ENCODE assay signal across 8 cellular contexts in the genomic region with DNA sequence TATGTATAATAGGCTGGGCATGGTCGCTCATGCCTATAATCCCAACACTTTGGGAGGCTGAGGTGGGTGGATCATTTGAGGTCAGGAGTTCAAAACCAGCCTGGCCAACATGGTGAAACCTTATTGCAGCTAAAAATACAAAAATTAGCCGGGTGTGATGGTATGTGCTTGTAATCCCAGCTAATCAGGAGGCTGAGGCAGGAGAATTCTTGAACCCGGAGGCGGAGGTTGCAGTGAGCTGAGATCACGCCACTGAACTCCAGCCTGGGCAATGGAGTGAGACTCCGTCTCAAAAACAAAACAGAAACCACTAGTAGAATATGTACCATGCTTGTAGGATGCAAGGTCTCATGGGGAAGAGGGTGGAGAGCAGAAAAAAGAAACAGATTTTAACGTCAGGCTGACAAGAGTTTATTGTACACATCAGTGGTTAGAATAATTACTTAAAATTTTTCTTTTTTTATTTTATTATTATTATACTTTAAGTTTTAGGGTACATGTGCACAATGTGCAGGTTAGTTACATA. TPM values are rescaled to one million over a fixed set of nuclear protein-coding genes. Genes with fewer than 3 reads are reported as not detected.
DNase-seq lines count a peak whose midpoint lies in the region; ATAC-seq lines count a peak whose summit lies in the region.
"Not testable (repeated sequence)": the region's sequence is repeated elsewhere in the genome, so short reads cannot be mapped to it uniquely, and the experiment has no call there.

No MANE protein-coding gene starts in this region.

- ATAC-seq in GM18517 (IDR thresholded peaks at IDR 0.05; ENCODE audit: unreplicated experiment) (peak; percentile 62), GM19351 (IDR thresholded peaks at IDR 0.05; ENCODE audit: unreplicated experiment) (peak; percentile 59), GM21619 (IDR thresholded peaks at IDR 0.05; ENCODE audit: unreplicated experiment) (peak; percentile 45), HG02798 (IDR thresholded peaks at IDR 0.05; ENCODE audit: poor library complexity, unreplicated experiment) (peak; percentile 54), HG03159 (IDR thresholded peaks at IDR 0.05; ENCODE audit: unreplicated experiment) (peak; percentile 50), naive B cell (ENCODE audit: low read depth in 2 of 2) (peak; percentile 87)

- peaks cover 0 to 18% (median 1%) of the 10 kb centered on the region in 11 experiments; a peak in 5 of 22 replicates for H3K36me3 ChIP-seq in BLaER1 treated with 17β-estradiol and CSF1 and Interleukin-3, amounts not matched to agents 10 nM and 100 nM
- not testable (repeated sequence) for H3K36me3 ChIP-seq in Karpas-422 (ENCODE audit: insufficient read depth, low read length)

- H3K9me3 ChIP-seq in BLaER1 treated with 17β-estradiol and CSF1 and Interleukin-3, amounts not matched to agents 10 nM and 100 nM (replicated peaks in 1 of 11); Karpas-422 (ENCODE audit: low read length): not testable (repeated sequence)

- not testable (repeated sequence) for H3K27me3 Mint-ChIP-seq in naive B cell

- H3K79me2 ChIP-seq in Karpas-422 (ENCODE audit: low read length), result peaks cover 99% of the 10 kb centered on the region

- not testable (repeated sequence) for H3K36me3 Mint-ChIP-seq in naive B cell

- H3K4me1 Mint-ChIP-seq in naive B cell, result peaks cover 43 to 55% (median 43%) of the 10 kb centered on the region in 3 donors

- peak overlapping the region in 8 of 11 experiments; percentile 37 to 91 (median 84); a peak in 16 of 22 replicates for H3K27ac ChIP-seq in BLaER1 treated with 17β-estradiol and CSF1 and Interleukin-3, amounts not matched to agents 10 nM and 100 nM
- H3K27ac ChIP-seq in Karpas-422 (ENCODE audit: low read length), result peak overlapping the region; percentile 66

- H3K9me3 Mint-ChIP-seq in naive B cell, result not testable (repeated sequence)

- not testable (repeated sequence) for H3K27me3 ChIP-seq in BLaER1 treated with 17β-estradiol and CSF1 and Interleukin-3, amounts not matched to agents 10 nM and 100 nM; Karpas-422 (ENCODE audit: low read length)

- H3K9ac ChIP-seq in BLaER1 treated with 17β-estradiol and CSF1 and Interleukin-3, amounts not matched to agents 10 nM and 100 nM, result peak overlapping the region in 1 of 11 experiments; percentile 15; a peak in 1 of 22 replicates
- 0 out of 2 replicates have a peak overlapping the region, but pooled peaks have one; percentile 10 for H3K9ac ChIP-seq in Karpas-422 (ENCODE audit: low read length)

- H3K4me2 ChIP-seq in BLaER1 treated with 17β-estradiol and CSF1 and Interleukin-3, amounts not matched to agents 10 nM and 100 nM, result peak overlapping the region; percentile 34 to 91 (median 89)
- H3K4me2 ChIP-seq in Karpas-422 (ENCODE audit: low read depth, low read length, poor library complexity, severe bottlenecking), result peak overlapping the region; percentile 29

- H4K20me1 ChIP-seq in BLaER1 treated with 17β-estradiol and CSF1 and Interleukin-3, amounts not matched to agents 10 nM and 100 nM, result peaks cover 0 to 90% (median 48%) of the 10 kb centered on the region in 11 experiments; a peak in 18 of 22 replicates
- not testable (repeated sequence) for H4K20me1 ChIP-seq in Karpas-422 (ENCODE audit: insufficient read depth, low read depth, low read length)

- peak overlapping the region in 4 of 6 donors; percentile 44 to 94 (median 90) for H3K27ac Mint-ChIP-seq in naive B cell

- H3K9me2 ChIP-seq in Karpas-422 (replicated peaks; ENCODE audit: insufficient read depth, low read length), result not testable (repeated sequence)

- not testable (repeated sequence) for H2AFZ ChIP-seq in Karpas-422 (ENCODE audit: low read length)

- peak overlapping the region; percentile 20 to 78 (median 53) for H3K4me3 Mint-ChIP-seq in naive B cell

- not testable (repeated sequence) for DNase-seq in Karpas-422
- DNase-seq in naive B cell, result peak; percentile 57

- H3K4me1 ChIP-seq in BLaER1 treated with 17β-estradiol and CSF1 and Interleukin-3, amounts not matched to agents 10 nM and 100 nM, result peaks cover 66 to 100% (median 99%) of the 10 kb centered on the region in 10 experiments
- peaks cover 98% of the 10 kb centered on the region for H3K4me1 ChIP-seq in Karpas-422 (ENCODE audit: low read length)

- H3K4me3 ChIP-seq in BLaER1 treated with 17β-estradiol and CSF1 and Interleukin-3, amounts not matched to agents 10 nM and 100 nM; Karpas-422 (ENCODE audit: low read length): not testable (repeated sequence)

RNA-seq across cellular contexts. Expression of a gene that starts 44.1 kb away (rescaled TPM):
- total RNA-seq in Karpas-422 (2014; rRNA removed; shearing (Covaris generic); ENCODE audit: low replicate concordance), result 61.8 and 94.7 TPM in 2 replicates
- polyA plus RNA-seq in naive B cell (ENCODE audit: low read depth in 6 of 6), result 10 to 100 TPM; 14.8 to 33.3 (median 23.2) TPM
